Comparison of ENCODE assay signal across 24 cellular contexts in genomic region chr7:4147931-4148620, GRCh38.
DNase-seq lines count a peak whose midpoint lies in the region; ATAC-seq and TF ChIP-seq lines count a peak whose summit lies in the region.
"Had no signal": no experiment of that assay in that cellular context is flagged by ENCODE, and none has a peak within 500 bp of the region (broad histone marks: within the 10 kb centered on the region; RNA-seq: fewer than 3 reads in every experiment).

No MANE protein-coding gene starts in this region.

- no peak for TF ChIP-seq EP300 in esophagus muscularis mucosa (IDR thresholded peaks at IDR 0.05)

- DNase-seq in DMS79 treated with DMSO at 0.1 percent for 48 hours (lab: John Stamatoyannopoulos, UW) (peak; percentile 51), NCI-H526 treated with DMSO at 0.1 percent for 48 hours (lab: John Stamatoyannopoulos, UW) (peak; percentile 52), left kidney (ENCODE audit: low read depth, low spot score) (peak; percentile 64), GM19240 (ENCODE audit: insufficient read length, low spot score) (no peak), esophagus muscularis mucosa (ENCODE audit: extremely low spot score) (no peak)
- DNase-seq: AML-193; C1 segment of cervical spinal cord; Caco-2; CD4-positive, alpha-beta memory T cell; GF-D8; GM23248; IMR-90; KG1; MG63; NCI-H1105 treated with DMSO at 0.1 percent for 48 hours; NCI-H2081 treated with DMSO at 0.1 percent for 48 hours; NCI-H446 treated with DMSO at 0.1 percent for 48 hours; NCI-H774; SK-N-SH; SW 1271; T-helper 17 cell had no signal

- H3K4me1 ChIP-seq in BLaER1 (peaks cover 36% of the 10 kb centered on the region), esophagus muscularis mucosa (peaks cover 0 to 20% (median 17%) of the 10 kb centered on the region in 4 donors)
- H3K4me1 ChIP-seq: Caco-2, HAP-1 had no signal

- no peak for ATAC-seq in GM19452 (IDR thresholded peaks at IDR 0.05; ENCODE audit: unreplicated experiment)
- ATAC-seq: T-helper 17 cell had no signal

- H3K27me3 ChIP-seq in BLaER1 (no peaks in the 10 kb centered on the region; the same call in 1 of the 2 replicates), esophagus muscularis mucosa (peaks cover 0 to 28% (median 3%) of the 10 kb centered on the region in 4 donors)
- H3K27me3 ChIP-seq: MG63 had no signal

- TF ChIP-seq CTCF in esophagus muscularis mucosa (IDR thresholded peaks at IDR 0.05) = no peak

- WGBS in esophagus muscularis mucosa = 90% methylated on average over 24 of the region's 28 CpGs

- intact Hi-C loops in esophagus muscularis mucosa (cut with DNase I) = no loop called here

- TF ChIP-seq POLR2A in esophagus muscularis mucosa (IDR thresholded peaks at IDR 0.05; ENCODE audit: low read depth) = no peak

- H4K20me1 ChIP-seq in BLaER1 = no peaks in the 10 kb centered on the region

- no peak overlapping the region for H3K27ac ChIP-seq in BLaER1
- H3K27ac ChIP-seq in esophagus muscularis mucosa (replicated peaks in 1 of 4) = no peak overlapping the region
- H3K27ac ChIP-seq: GM23248 had no signal

- H3K36me3 ChIP-seq in BLaER1 (no peaks in the 10 kb centered on the region), esophagus muscularis mucosa (peaks cover 0 to 5% (median 0%) of the 10 kb centered on the region in 4 donors)
- H3K36me3 ChIP-seq: HAP-1, MG63 had no signal

- H3K9ac ChIP-seq in BLaER1 = no peak overlapping the region
- H3K9ac ChIP-seq: GM23248, SK-N-SH had no signal

- H3K9me3 ChIP-seq in BLaER1 (no peaks in the 10 kb centered on the region), esophagus muscularis mucosa (no peaks in the 10 kb centered on the region)
- H3K9me3 ChIP-seq: Caco-2, HAP-1, MG63, SK-N-SH had no signal

- H3K4me2 ChIP-seq in BLaER1 = peak overlapping the region; percentile 63
- H3K4me2 ChIP-seq: SK-N-SH had no signal

- H3K4me3 ChIP-seq in BLaER1 = no peak overlapping the region
- H3K4me3 ChIP-seq in esophagus muscularis mucosa = no peak overlapping the region
- H3K4me3 ChIP-seq: GM23248, HAP-1, MG63 had no signal

Comparison
In these comparisons a context has a peak if more than half of its experiments do, and no peak if none do; other contexts are left out.
1. DNase-seq: peak in DMS79 treated with DMSO at 0.1 percent for 48 hours (single experiment), NCI-H526 treated with DMSO at 0.1 percent for 48 hours (single experiment) and left kidney (single experiment); none in GM19240 (single experiment) and esophagus muscularis mucosa (single experiment).